In genomic region chr1:114388432-114389003, GRCh38 we compare ENCODE assay signal across 1 cellular context.
TF ChIP-seq lines count a peak whose summit lies in the region.

No MANE protein-coding gene starts in this region.

TF ChIP-seq in K562, 482 proteins besides CTCF, POLR2A, EP300 and RAD21 (continued from another document and continues in another):
- TF ChIP-seq HMGXB4 (CRISPR knock-in tag; IDR thresholded peaks at IDR 0.05) (no peak), SNAPC5 (CRISPR knock-in tag; IDR thresholded peaks at IDR 0.05) (no peak), PML (IDR thresholded peaks at IDR 0.05; ENCODE audit: low read length) (peak; percentile 96), NR4A1 (CRISPR knock-in tag; IDR thresholded peaks at IDR 0.05) (no peak), NR4A1 (tag; IDR thresholded peaks at IDR 0.05) (0 out of 2 replicates have a peak, but pooled peaks have one; percentile 36), ZNF695 (CRISPR knock-in tag; IDR thresholded peaks at IDR 0.05) (no peak), RFX1 (IDR thresholded peaks at IDR 0.05) (no peak), CREB5 (CRISPR knock-in tag; IDR thresholded peaks at IDR 0.05) (no peak), GTF2F1 (IDR thresholded peaks at IDR 0.05; ENCODE audit: low read depth, low read length) (no peak), SMARCB1 (IDR thresholded peaks at IDR 0.05; ENCODE audit: insufficient read length, low read depth) (no peak), JUNB (CRISPR knock-in tag; conservative IDR thresholded peaks at IDR 0.05) (no peak), PTBP1 (IDR thresholded peaks at IDR 0.05; ENCODE audit: low read depth, low read length) (no peak), SMARCE1 (IDR thresholded peaks at IDR 0.05) (peak; percentile 96), EZH2 (IDR thresholded peaks at IDR 0.05; ENCODE audit: borderline replicate concordance, low read depth, low read length) (no peak), TRIM25 (IDR thresholded peaks at IDR 0.05; ENCODE audit: borderline replicate concordance) (no peak), KLF6 (CRISPR knock-in tag; IDR thresholded peaks at IDR 0.05; ENCODE audit: borderline replicate concordance) (no peak), MTA2 (IDR thresholded peaks at IDR 0.05; ENCODE audit: low read depth) (peak; percentile 93), KAT7 (CRISPR knock-in tag; IDR thresholded peaks at IDR 0.05; ENCODE audit: borderline replicate concordance) (no peak), TCF7 (IDR thresholded peaks at IDR 0.05; ENCODE audit: borderline replicate concordance) (peak; percentile 96), MTA3 (IDR thresholded peaks at IDR 0.05; ENCODE audit: borderline replicate concordance) (peak; percentile 67; the same call in 1 of the 2 replicates), FOXP1 (CRISPR knock-in tag; IDR thresholded peaks at IDR 0.05) (no peak), TEAD4 (IDR thresholded peaks at IDR 0.05; ENCODE audit: low read length) (peak; percentile 98), TEAD4 (CRISPR knock-in tag; IDR thresholded peaks at IDR 0.05; ENCODE audit: borderline replicate concordance) (no peak), ZNF644 (tag; IDR thresholded peaks at IDR 0.05; ENCODE audit: low read depth) (peak; percentile 58; the same call in 1 of the 2 replicates), KLF16 (IDR thresholded peaks at IDR 0.05) (peak; percentile 96), E2F8 (IDR thresholded peaks at IDR 0.05; ENCODE audit: low read depth, partially characterized antibody) (no peak), HNRNPUL1 (IDR thresholded peaks at IDR 0.05; ENCODE audit: low read length) (no peak), PRPF4 (IDR thresholded peaks at IDR 0.05; ENCODE audit: insufficient read depth, low read depth, low read length, poor library complexity, severe bottlenecking) (no peak), SETDB1 (IDR thresholded peaks at IDR 0.05; ENCODE audit: low read length) (no peak), ZNF75A (CRISPR knock-in tag; IDR thresholded peaks at IDR 0.05) (peak; percentile 98), MCM7 (IDR thresholded peaks at IDR 0.05) (peak in 1 of 2 experiments; percentile 77; a peak in 1 of 4 replicates), E4F1 (CRISPR knock-in tag; IDR thresholded peaks at IDR 0.05; ENCODE audit: borderline replicate concordance) (no peak), ETV6 (IDR thresholded peaks at IDR 0.05; ENCODE audit: borderline replicate concordance in 1 of 2, low read depth in 2 of 2, low read length in 1 of 2) (no peak), ETV6 (CRISPR knock-in tag; IDR thresholded peaks at IDR 0.05; ENCODE audit: borderline replicate concordance) (no peak), RUNX1 (IDR thresholded peaks at IDR 0.05; ENCODE audit: low read depth) (no peak), NR2C2 (CRISPR knock-in tag; IDR thresholded peaks at IDR 0.05) (no peak), NR2C2 (tag; IDR thresholded peaks at IDR 0.05) (no peak), ZNF408 (CRISPR knock-in tag; IDR thresholded peaks at IDR 0.05; ENCODE audit: low read depth) (no peak), ZNF133 (CRISPR knock-in tag; IDR thresholded peaks at IDR 0.05) (no peak), ZNF79 (CRISPR knock-in tag; IDR thresholded peaks at IDR 0.05; ENCODE audit: low read depth) (no peak), ESRRB (CRISPR knock-in tag; IDR thresholded peaks at IDR 0.05; ENCODE audit: borderline replicate concordance) (no peak), RBBP5 (IDR thresholded peaks at IDR 0.05; ENCODE audit: borderline replicate concordance, insufficient read depth, low read length, poor library complexity, severe bottlenecking) (no peak), NR3C1 (CRISPR knock-in tag; IDR thresholded peaks at IDR 0.05) (no peak), BRD9 (IDR thresholded peaks at IDR 0.05; ENCODE audit: low read depth, partially characterized antibody) (peak; percentile 69), FOXJ2 (tag; IDR thresholded peaks at IDR 0.05) (no peak), FOXA1 (IDR thresholded peaks at IDR 0.05; ENCODE audit: borderline replicate concordance) (no peak), XRCC5 (IDR thresholded peaks at IDR 0.05; ENCODE audit: low read depth, low read length) (no peak), ZNF780A (CRISPR knock-in tag; IDR thresholded peaks at IDR 0.05) (no peak), PYGO2 (tag; IDR thresholded peaks at IDR 0.05) (peak; percentile 58; the same call in 1 of the 2 replicates), ELK3 (CRISPR knock-in tag; IDR thresholded peaks at IDR 0.05) (no peak), ZNF197 (CRISPR knock-in tag; IDR thresholded peaks at IDR 0.05; ENCODE audit: low read depth) (peak; percentile 84; the same call in 1 of the 2 replicates), ZNF124 (CRISPR knock-in tag; IDR thresholded peaks at IDR 0.05) (no peak), STAT5A (IDR thresholded peaks at IDR 0.05; ENCODE audit: borderline replicate concordance, low read length) (peak; percentile 87), GATAD2B (IDR thresholded peaks at IDR 0.05; ENCODE audit: borderline replicate concordance) (peak; percentile 74), FOXM1 (IDR thresholded peaks at IDR 0.05; ENCODE audit: low read depth) (peak; percentile 93), FOXM1 (CRISPR knock-in tag; IDR thresholded peaks at IDR 0.05; ENCODE audit: low read depth) (no peak), ELF4 (CRISPR knock-in tag; IDR thresholded peaks at IDR 0.05) (peak; percentile 82), HMGN3 (IDR thresholded peaks at IDR 0.05; ENCODE audit: borderline replicate concordance, extremely low read depth, insufficient read length, low read depth, low read length) (peak; percentile 83), ZNF384 (IDR thresholded peaks at IDR 0.05; ENCODE audit: low read depth, low read length) (no peak), FOXK1 (CRISPR knock-in tag; IDR thresholded peaks at IDR 0.05; ENCODE audit: borderline replicate concordance) (no peak), ZNF282 (CRISPR knock-in tag; IDR thresholded peaks at IDR 0.05) (no peak), ZNF57 (CRISPR knock-in tag; IDR thresholded peaks at IDR 0.05) (no peak)
- TF ChIP-seq, protein P1, sequence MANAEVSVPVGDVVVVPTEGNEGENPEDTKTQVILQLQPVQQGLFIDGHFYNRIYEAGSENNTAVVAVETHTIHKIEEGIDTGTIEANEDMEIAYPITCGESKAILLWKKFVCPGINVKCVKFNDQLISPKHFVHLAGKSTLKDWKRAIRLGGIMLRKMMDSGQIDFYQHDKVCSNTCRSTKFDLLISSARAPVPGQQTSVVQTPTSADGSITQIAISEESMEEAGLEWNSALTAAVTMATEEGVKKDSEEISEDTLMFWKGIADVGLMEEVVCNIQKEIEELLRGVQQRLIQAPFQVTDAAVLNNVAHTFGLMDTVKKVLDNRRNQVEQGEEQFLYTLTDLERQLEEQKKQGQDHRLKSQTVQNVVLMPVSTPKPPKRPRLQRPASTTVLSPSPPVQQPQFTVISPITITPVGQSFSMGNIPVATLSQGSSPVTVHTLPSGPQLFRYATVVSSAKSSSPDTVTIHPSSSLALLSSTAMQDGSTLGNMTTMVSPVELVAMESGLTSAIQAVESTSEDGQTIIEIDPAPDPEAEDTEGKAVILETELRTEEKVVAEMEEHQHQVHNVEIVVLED (CRISPR knock-in tag; IDR thresholded peaks at IDR 0.05): no peak
- TF ChIP-seq, protein P2, sequence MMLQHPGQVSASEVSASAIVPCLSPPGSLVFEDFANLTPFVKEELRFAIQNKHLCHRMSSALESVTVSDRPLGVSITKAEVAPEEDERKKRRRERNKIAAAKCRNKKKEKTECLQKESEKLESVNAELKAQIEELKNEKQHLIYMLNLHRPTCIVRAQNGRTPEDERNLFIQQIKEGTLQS (IDR thresholded peaks at IDR 0.05): no peak; the same call in 1 of the 2 replicates
- TF ChIP-seq, protein P2 (CRISPR knock-in tag; conservative IDR thresholded peaks at IDR 0.05): no peak
